In genomic region chr10:74151057-74151878, GRCh38 we compare ENCODE assay signal across 1 cellular context.
TF ChIP-seq lines count a peak whose summit lies in the region.

Gene ADK, plus strand, starts transcription at chr10:74151221. Its CDS starts 58 bp downstream, at chr10:74151279.

TF ChIP-seq in K562, 482 proteins besides CTCF, POLR2A, EP300 and RAD21 (continued from another document and continues in another):
- TF ChIP-seq ZMIZ1 (IDR thresholded peaks at IDR 0.05; ENCODE audit: low read depth in 2 of 2, low read length in 2 of 2) (no peak), CBX1 (IDR thresholded peaks at IDR 0.05; ENCODE audit: low read depth) (no peak), ATF6 (CRISPR knock-in tag; IDR thresholded peaks at IDR 0.05) (no peak; the same call in 1 of the 2 replicates), ZNF146 (CRISPR knock-in tag; IDR thresholded peaks at IDR 0.05; ENCODE audit: unreplicated experiment) (no peak), ZNF766 (CRISPR knock-in tag; conservative IDR thresholded peaks at IDR 0.05) (no peak), CBFA2T2 (conservative IDR thresholded peaks at IDR 0.05) (no peak; the same call in 1 of the 2 replicates), RCOR1 (IDR thresholded peaks at IDR 0.05; ENCODE audit: borderline replicate concordance in 1 of 2, low read depth in 2 of 2, low read length in 2 of 2) (no peak), ZNF217 (CRISPR knock-in tag; IDR thresholded peaks at IDR 0.05) (no peak), MLLT1 (IDR thresholded peaks at IDR 0.05) (no peak), MXI1 (IDR thresholded peaks at IDR 0.05; ENCODE audit: low read depth, low read length) (peak; percentile 95), ZBTB1 (CRISPR knock-in tag; IDR thresholded peaks at IDR 0.05; ENCODE audit: borderline replicate concordance, low read depth) (0 out of 2 replicates have a peak, but pooled peaks have one; percentile 77), TCF7L2 (IDR thresholded peaks at IDR 0.05; ENCODE audit: low read depth, low read length) (no peak), REST (CRISPR knock-in tag; IDR thresholded peaks at IDR 0.05; ENCODE audit: low read depth) (0 out of 2 replicates have a peak, but pooled peaks have one; percentile 62), ZNF140 (CRISPR knock-in tag; IDR thresholded peaks at IDR 0.05) (no peak), THRA (IDR thresholded peaks at IDR 0.05) (no peak), ZNF445 (CRISPR knock-in tag; IDR thresholded peaks at IDR 0.05; ENCODE audit: low read depth) (no peak), MED1 (CRISPR knock-in tag; IDR thresholded peaks at IDR 0.05; ENCODE audit: borderline replicate concordance) (no peak), RNF219 (CRISPR knock-in tag; IDR thresholded peaks at IDR 0.05) (no peak), RBM15 (IDR thresholded peaks at IDR 0.05; ENCODE audit: insufficient read depth, low read length) (no peak), SRSF9 (IDR thresholded peaks at IDR 0.05; ENCODE audit: borderline replicate concordance, low read depth, low read length) (no peak), CCAR2 (IDR thresholded peaks at IDR 0.05; ENCODE audit: low read depth, low read length) (no peak), HDAC1 (IDR thresholded peaks at IDR 0.05) (peak in 1 of 2 experiments; percentile 100; a peak in 2 of 4 replicates), PHB2 (IDR thresholded peaks at IDR 0.05; ENCODE audit: low read depth) (no peak), SIX5 (IDR thresholded peaks at IDR 0.05; ENCODE audit: borderline replicate concordance in 1 of 2, insufficient read depth in 1 of 2, low read depth in 1 of 2, low read length in 2 of 2) (peak in 1 of 2 experiments; percentile 12; a peak in 1 of 4 replicates), CREM (IDR thresholded peaks at IDR 0.05; ENCODE audit: low read depth) (peak; percentile 42; the same call in 1 of the 2 replicates), NKRF (IDR thresholded peaks at IDR 0.05; ENCODE audit: borderline replicate concordance) (peak; percentile 99), SNIP1 (IDR thresholded peaks at IDR 0.05; ENCODE audit: low read depth) (no peak), HMG20A (CRISPR knock-in tag; conservative IDR thresholded peaks at IDR 0.05) (no peak), ZNF589 (CRISPR knock-in tag; IDR thresholded peaks at IDR 0.05; ENCODE audit: low read depth) (no peak), NELFE (IDR thresholded peaks at IDR 0.05; ENCODE audit: insufficient read depth, insufficient read length) (no peak), NCOA1 (IDR thresholded peaks at IDR 0.05; ENCODE audit: low read depth) (peak; percentile 49; the same call in 1 of the 2 replicates), PTRF (tag; IDR thresholded peaks at IDR 0.05) (no peak), NR2F6 (CRISPR knock-in tag; IDR thresholded peaks at IDR 0.05) (no peak), ZNF511 (CRISPR knock-in tag; IDR thresholded peaks at IDR 0.05) (peak; percentile 91; the same call in 1 of the 2 replicates), SIN3B (IDR thresholded peaks at IDR 0.05; ENCODE audit: low read depth) (peak; percentile 51; the same call in 1 of the 2 replicates), MIER1 (IDR thresholded peaks at IDR 0.05; ENCODE audit: low read depth) (no peak), NR1H2 (CRISPR knock-in tag; IDR thresholded peaks at IDR 0.05) (peak; percentile 82; the same call in 1 of the 2 replicates), ZSCAN29 (IDR thresholded peaks at IDR 0.05) (no peak), CGGBP1 (CRISPR knock-in tag; IDR thresholded peaks at IDR 0.05) (no peak), TRIM25 (IDR thresholded peaks at IDR 0.05; ENCODE audit: borderline replicate concordance) (no peak), ZNF133 (CRISPR knock-in tag; IDR thresholded peaks at IDR 0.05) (no peak), HOXB6 (CRISPR knock-in tag; IDR thresholded peaks at IDR 0.05; ENCODE audit: borderline replicate concordance) (no peak)
